In the genomic region with DNA sequence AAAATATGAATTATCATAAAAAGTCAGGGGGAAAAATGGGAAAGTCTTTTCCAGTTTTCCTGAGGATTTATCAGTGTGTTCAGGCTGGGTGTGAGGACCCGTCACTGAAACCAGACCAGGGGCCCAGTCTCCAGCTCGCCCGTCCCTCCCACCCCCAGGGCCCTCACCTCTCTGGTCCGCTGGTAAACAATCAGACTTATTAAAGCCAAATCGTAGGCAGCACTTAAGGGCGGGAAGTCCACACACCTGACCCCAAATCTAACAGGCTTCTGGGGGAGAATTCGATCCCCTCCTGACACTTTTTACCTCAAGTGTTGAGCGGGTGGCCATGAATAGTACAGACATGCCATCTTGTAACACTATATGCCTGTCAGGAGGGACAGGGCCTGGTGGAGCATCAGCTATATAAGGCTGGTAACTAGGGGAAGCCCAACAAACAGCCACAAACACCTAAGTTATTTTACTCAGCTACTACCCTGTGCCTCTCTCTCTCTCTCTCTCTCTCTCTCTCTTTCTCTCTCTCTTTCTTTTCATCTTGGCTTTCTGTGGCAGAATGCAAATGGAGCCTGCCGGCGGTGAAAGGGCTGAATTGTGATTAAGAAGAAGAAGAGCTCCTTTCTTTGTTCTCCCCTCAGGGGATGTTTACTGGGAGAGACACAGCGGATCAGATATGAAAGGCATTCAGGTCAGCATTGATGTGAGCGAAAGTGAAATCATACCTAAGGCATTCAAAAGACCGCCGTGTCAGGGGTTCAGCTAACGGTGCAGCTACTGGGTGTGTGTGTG, we compare ENCODE assay signal across 8 cellular contexts. TPM values are rescaled to one million over a fixed set of nuclear protein-coding genes. Genes with fewer than 3 reads are reported as not detected.
DNase-seq lines count a peak whose midpoint lies in the region; ATAC-seq and TF ChIP-seq lines count a peak whose summit lies in the region.

No MANE protein-coding gene starts in this region.

- peaks cover 8% of the 10 kb centered on the region for H3K27me3 ChIP-seq in parathyroid adenoma (ENCODE audit: control insufficient read depth, insufficient read depth, low read length)

- H3K27ac ChIP-seq in parathyroid adenoma = peak overlapping the region; percentile 27

- H3K9me3 Mint-ChIP-seq in T-helper 1 cell treated with Interleukin-12 subunit alpha and Interleukin-12 subunit beta and Interleukin-4 antibody, amounts not matched to agents 30 μg/mL and 1 μg/mL, for 36 hours = no peaks in the 10 kb centered on the region

- H2AFZ ChIP-seq in parathyroid adenoma = no peak overlapping the region

- no peaks in the 10 kb centered on the region for H3K36me3 Mint-ChIP-seq in T-helper 1 cell treated with Interleukin-12 subunit alpha and Interleukin-12 subunit beta and Interleukin-4 antibody, amounts not matched to agents 30 μg/mL and 1 μg/mL, for 36 hours (ENCODE audit: low read depth)

- H3K27me3 Mint-ChIP-seq in T-helper 1 cell treated with Interleukin-12 subunit alpha and Interleukin-12 subunit beta and Interleukin-4 antibody, amounts not matched to agents 30 μg/mL and 1 μg/mL, for 36 hours (ENCODE audit: low read depth) = peaks cover 64% of the 10 kb centered on the region

- H3K4me3 Mint-ChIP-seq in T-helper 1 cell treated with Interleukin-12 subunit alpha and Interleukin-12 subunit beta and Interleukin-4 antibody, amounts not matched to agents 30 μg/mL and 1 μg/mL, for 36 hours = peak overlapping the region; percentile 2

- no peak overlapping the region for H3K9ac ChIP-seq in parathyroid adenoma

- H3K4me3 ChIP-seq in fibroblast of villous mesenchyme (ENCODE audit: low read depth, low read length) (peak overlapping the region; percentile 37), parathyroid adenoma (ENCODE audit: low read depth, low read length) (no peak overlapping the region)

- H3K4me2 ChIP-seq in parathyroid adenoma (ENCODE audit: low read length) = no peak overlapping the region

- no peaks in the 10 kb centered on the region for H3K4me1 ChIP-seq in parathyroid adenoma

- H3K36me3 ChIP-seq in parathyroid adenoma (ENCODE audit: control insufficient read depth, insufficient read depth, low read length) = no peaks in the 10 kb centered on the region

- TF ChIP-seq CTCF in fibroblast of villous mesenchyme (IDR thresholded peaks at IDR 0.05; ENCODE audit: insufficient read depth, low read depth, low read length) (no peak), parathyroid adenoma (IDR thresholded peaks at IDR 0.05) (no peak)

- H3K9me3 ChIP-seq in parathyroid adenoma (ENCODE audit: control insufficient read depth, low read length) = no peaks in the 10 kb centered on the region

- ATAC-seq in GM18861 (IDR thresholded peaks at IDR 0.05; ENCODE audit: unreplicated experiment) (peak; percentile 49), HG03045 (IDR thresholded peaks at IDR 0.05; ENCODE audit: unreplicated experiment) (peak; percentile 72)

- DNase-seq in A172 (ENCODE audit: low spot score) (peak; percentile 66), fibroblast of villous mesenchyme (ENCODE audit: low read depth) (peak; percentile 85), NCI-H1105 (lab: John Stamatoyannopoulos, UW) (no peak), OCI-M2 (lab: John Stamatoyannopoulos, UW; ENCODE audit: unreplicated experiment) (no peak)

- H3K27ac Mint-ChIP-seq in T-helper 1 cell treated with Interleukin-12 subunit alpha and Interleukin-12 subunit beta and Interleukin-4 antibody, amounts not matched to agents 30 μg/mL and 1 μg/mL, for 36 hours = peak overlapping the region; percentile 18

- no peaks in the 10 kb centered on the region for H3K79me2 ChIP-seq in parathyroid adenoma

- peaks cover 12% of the 10 kb centered on the region for H3K4me1 Mint-ChIP-seq in T-helper 1 cell treated with Interleukin-12 subunit alpha and Interleukin-12 subunit beta and Interleukin-4 antibody, amounts not matched to agents 30 μg/mL and 1 μg/mL, for 36 hours (ENCODE audit: low read depth)

RNA-seq across cellular contexts. Expression of a gene that starts 9.5 kb away (rescaled TPM):
- total RNA-seq in A172 (2014; rRNA removed; shearing (Covaris generic)) = 20.2 and 35.0 TPM in 2 replicates
- total RNA-seq in fibroblast of villous mesenchyme = 40.6 and 50.1 TPM in 2 replicates

Comparison
In these comparisons a context has a peak if more than half of its experiments do, and no peak if none do; other contexts are left out.
1. DNase-seq: peak in A172 (single experiment) and fibroblast of villous mesenchyme (single experiment); none in NCI-H1105 (single experiment) and OCI-M2 (single experiment).